In the genomic region with DNA sequence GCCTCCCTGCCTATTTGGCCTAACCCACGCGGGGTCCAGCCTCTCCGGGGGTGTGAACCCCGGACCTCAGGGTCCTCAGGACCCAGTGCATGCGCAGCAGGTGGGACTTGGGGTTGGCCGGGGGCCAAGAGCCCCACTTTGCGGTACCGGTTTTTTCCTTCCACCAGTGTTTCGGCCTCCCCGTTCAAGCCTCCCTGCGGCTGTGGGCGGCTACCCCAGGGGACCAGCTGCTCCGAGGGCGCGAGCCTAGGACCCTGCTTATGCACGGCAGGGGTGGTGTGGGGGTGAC, we compare ENCODE assay signal across 32 cellular contexts.
"Had no signal": no experiment of that assay in that cellular context is flagged by ENCODE, and none has a peak within 500 bp of the region (broad histone marks: within the 10 kb centered on the region; RNA-seq: fewer than 3 reads in every experiment).

No MANE protein-coding gene starts in this region.

- ATAC-seq: activated CD8-positive, alpha-beta memory T cell treated with anti-CD3 and anti-CD28 coated beads, Interleukin-2, amount 10 ng/mL, durations not matched to agents 7 days and 5 days had no signal

- FAIRE-seq: colon had no signal

- H3K4me1 Mint-ChIP-seq: activated B cell treated with CpG ODN at 0.5 μM for 24 hours; activated CD4-positive, alpha-beta memory T cell treated with anti-CD3 and anti-CD28 coated beads, Interleukin-2, amount 10 ng/mL, durations not matched to agents 7 days and 5 days; activated CD8-positive, alpha-beta memory T cell treated with anti-CD3 and anti-CD28 coated beads, Interleukin-2, amount 10 ng/mL, durations not matched to agents 7 days and 5 days; activated naive CD4-positive, alpha-beta T cell treated with anti-CD3 and anti-CD28 coated beads, Interleukin-2, amount 10 ng/mL, durations not matched to agents 7 days and 5 days; activated naive CD8-positive, alpha-beta T cell treated with anti-CD3 and anti-CD28 coated beads for 36 hours had no signal

- H3K27me3 ChIP-seq: brain microvascular endothelial cell, Peyer's patch, SJSA1 had no signal

- H3K36me3 Mint-ChIP-seq: activated CD8-positive, alpha-beta memory T cell treated with anti-CD3 and anti-CD28 coated beads, Interleukin-2, amount 10 ng/mL, durations not matched to agents 7 days and 5 days; activated naive CD4-positive, alpha-beta T cell treated with anti-CD3 and anti-CD28 coated beads, Interleukin-2, amount 10 ng/mL, durations not matched to agents 7 days and 5 days had no signal

- H3K27ac Mint-ChIP-seq: activated B cell treated with CpG ODN at 0.5 μM for 24 hours; activated CD4-positive, alpha-beta memory T cell treated with anti-CD3 and anti-CD28 coated beads, Interleukin-2, amount 10 ng/mL, durations not matched to agents 7 days and 5 days; activated CD8-positive, alpha-beta memory T cell treated with anti-CD3 and anti-CD28 coated beads, Interleukin-2, amount 10 ng/mL, durations not matched to agents 7 days and 5 days; activated naive CD4-positive, alpha-beta T cell treated with anti-CD3 and anti-CD28 coated beads, Interleukin-2, amount 10 ng/mL, durations not matched to agents 7 days and 5 days; activated naive CD8-positive, alpha-beta T cell treated with anti-CD3 and anti-CD28 coated beads for 36 hours had no signal

- DNase-seq: activated B cell treated with CpG ODN at 0.5 μM for 24 hours; activated CD4-positive, alpha-beta memory T cell treated with anti-CD3 and anti-CD28 coated beads, Interleukin-2, amount 10 ng/mL, durations not matched to agents 7 days and 5 days; activated CD4-positive, alpha-beta T cell treated with anti-CD3 and anti-CD28 coated beads for 4 hours; activated CD4-positive, CD25-positive, alpha-beta regulatory T cell treated with anti-CD3 and anti-CD28 coated beads, Interleukin-2, amount 50 U/mL, for 72 hours; activated CD8-positive, alpha-beta memory T cell treated with anti-CD3 and anti-CD28 coated beads for 24 hours; activated CD8-positive, alpha-beta memory T cell treated with anti-CD3 and anti-CD28 coated beads, Interleukin-2, amount 10 ng/mL, durations not matched to agents 7 days and 5 days; activated CD8-positive, alpha-beta memory T cell treated with anti-CD3 and anti-CD28 coated beads, Interleukin-2, amount 50 U/mL, for 48 hours; activated effector memory CD4-positive, alpha-beta T cell treated with Interleukin-2 at 50 U/mL for 16 hours; activated naive CD4-positive, alpha-beta T cell treated with anti-CD3 and anti-CD28 coated beads, Interleukin-2, amount 10 ng/mL, durations not matched to agents 7 days and 5 days; activated naive CD8-positive, alpha-beta T cell treated with anti-CD3 and anti-CD28 coated beads for 36 hours; activated T-cell treated with anti-CD3 and anti-CD28 coated beads, Interleukin-2, amount 50 U/mL, for 48 hours; amniotic stem cell; aorta; brain microvascular endothelial cell; central memory CD4-positive, alpha-beta T cell; NCI-H1105; NCI-H1436; NCI-H1694; NCI-H1930; NCI-H2081 treated with DMSO at 0.1 percent for 48 hours; NCI-H345; NCI-H524 treated with DMSO at 0.1 percent for 48 hours; NK-92 treated with Interleukin-12 subunit alpha and Interleukin-12 subunit beta, amount 100 ng/mL, for 24 hours; Peyer's patch; RPMI8226; SHP77 treated with DMSO at 0.1 percent for 48 hours; T-helper 1 cell; T-helper 2 cell; T-helper 9 cell had no signal

- H3K27me3 Mint-ChIP-seq: activated B cell treated with CpG ODN at 0.5 μM for 24 hours; activated CD4-positive, alpha-beta memory T cell treated with anti-CD3 and anti-CD28 coated beads, Interleukin-2, amount 10 ng/mL, durations not matched to agents 7 days and 5 days; activated CD8-positive, alpha-beta memory T cell treated with anti-CD3 and anti-CD28 coated beads, Interleukin-2, amount 10 ng/mL, durations not matched to agents 7 days and 5 days; activated naive CD4-positive, alpha-beta T cell treated with anti-CD3 and anti-CD28 coated beads, Interleukin-2, amount 10 ng/mL, durations not matched to agents 7 days and 5 days; activated naive CD8-positive, alpha-beta T cell treated with anti-CD3 and anti-CD28 coated beads for 36 hours had no signal

- H3K4me3 Mint-ChIP-seq: activated B cell treated with CpG ODN at 0.5 μM for 24 hours; activated CD4-positive, alpha-beta memory T cell treated with anti-CD3 and anti-CD28 coated beads, Interleukin-2, amount 10 ng/mL, durations not matched to agents 7 days and 5 days; activated CD8-positive, alpha-beta memory T cell treated with anti-CD3 and anti-CD28 coated beads, Interleukin-2, amount 10 ng/mL, durations not matched to agents 7 days and 5 days; activated naive CD4-positive, alpha-beta T cell treated with anti-CD3 and anti-CD28 coated beads, Interleukin-2, amount 10 ng/mL, durations not matched to agents 7 days and 5 days; activated naive CD8-positive, alpha-beta T cell treated with anti-CD3 and anti-CD28 coated beads for 36 hours had no signal

- H3K36me3 ChIP-seq: brain microvascular endothelial cell, Peyer's patch, SJSA1 had no signal

- H3K27ac ChIP-seq: brain microvascular endothelial cell, Peyer's patch, SJSA1, VCaP had no signal

- H3K4me3 ChIP-seq: Peyer's patch, SJSA1 had no signal

- H3K4me1 ChIP-seq: Peyer's patch, SJSA1 had no signal
